ENCODE assay signal across 20 cellular contexts in the genomic region with DNA sequence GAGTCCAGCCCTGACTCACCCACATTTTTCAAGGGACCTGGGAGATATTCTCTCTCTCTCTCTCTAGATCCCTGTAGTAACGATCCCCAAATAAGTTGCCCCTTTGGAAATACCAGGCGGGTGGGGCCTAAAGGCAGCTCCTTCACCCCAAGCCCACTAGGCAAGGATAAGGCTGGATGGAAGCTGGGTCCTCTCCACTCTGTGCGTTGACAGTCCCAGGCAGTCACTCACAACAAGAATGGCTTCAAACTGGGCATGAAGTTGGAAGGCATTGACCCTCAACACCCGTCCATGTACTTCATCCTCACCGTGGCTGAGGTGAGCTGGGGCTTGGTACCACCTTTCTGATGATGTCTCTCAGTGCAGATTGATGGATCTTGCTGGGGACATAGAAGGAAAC. TPM values are rescaled to one million over a fixed set of nuclear protein-coding genes. Genes with fewer than 3 reads are reported as not detected.
DNase-seq lines count a peak whose midpoint lies in the region; ATAC-seq, FAIRE-seq and TF ChIP-seq lines count a peak whose summit lies in the region.
"Had no signal": no experiment of that assay in that cellular context is flagged by ENCODE, and none has a peak within 500 bp of the region (broad histone marks: within the 10 kb centered on the region; RNA-seq: fewer than 3 reads in every experiment).

No MANE protein-coding gene starts in this region.

- no peak overlapping the region for H3K27ac Mint-ChIP-seq in endodermal cell
- H3K27ac Mint-ChIP-seq: CD8-positive, alpha-beta memory T cell; GM23338 had no signal

- H3K79me2 ChIP-seq in osteoblast (ENCODE audit: insufficient read depth, low read length) = no peaks in the 10 kb centered on the region

- no peak overlapping the region for H3K4me3 ChIP-seq in RWPE2 (ENCODE audit: severe bottlenecking)
- no peak overlapping the region for H3K4me3 ChIP-seq in endodermal cell (ENCODE audit: low read length)
- no peak overlapping the region for H3K4me3 ChIP-seq in osteoblast (ENCODE audit: insufficient read depth, low read length)
- H3K4me3 ChIP-seq: GM23338 had no signal

- ATAC-seq in RWPE2 (ENCODE audit: low read depth) = no peak
- ATAC-seq: GM23338 had no signal

- no peaks in the 10 kb centered on the region for H3K4me1 ChIP-seq in RWPE2 (ENCODE audit: insufficient read depth, poor library complexity, severe bottlenecking)
- no peaks in the 10 kb centered on the region for H3K4me1 ChIP-seq in endodermal cell (ENCODE audit: control insufficient read depth, insufficient read depth, low read length)
- H3K4me1 ChIP-seq in osteoblast (ENCODE audit: insufficient read depth, low read length) = peaks cover 12% of the 10 kb centered on the region
- H3K4me1 ChIP-seq: BE2C had no signal

- H3K9me3 ChIP-seq in RWPE2 (ENCODE audit: severe bottlenecking) = peaks cover 1% of the 10 kb centered on the region
- H3K9me3 ChIP-seq in endodermal cell (ENCODE audit: control insufficient read depth, low read length) = no peaks in the 10 kb centered on the region
- no peaks in the 10 kb centered on the region for H3K9me3 ChIP-seq in osteoblast (ENCODE audit: low read depth, low read length)
- H3K9me3 ChIP-seq: BE2C had no signal

- no peak overlapping the region for H3K9ac ChIP-seq in endodermal cell (ENCODE audit: extremely low read depth, low read length, poor library complexity, severe bottlenecking)

- H2AFZ ChIP-seq in osteoblast (ENCODE audit: low read length) = no peak overlapping the region
- H2AFZ ChIP-seq: GM23338 had no signal

- DNase-seq in HTR-8/SVneo (ENCODE audit: insufficient read length, low spot score) (no peak), RWPE2 (ENCODE audit: low spot score) (peak; percentile 60), endodermal cell (peak; percentile 5), osteoblast (ENCODE audit: insufficient read length, low spot score, missing footprints) (peak; percentile 56), NCI-H2107 treated with DMSO at 0.1 percent for 48 hours (lab: John Stamatoyannopoulos, UW; ENCODE audit: unreplicated experiment) (no peak), NCI-H1930 (lab: John Stamatoyannopoulos, UW) (no peak)
- DNase-seq in effector CD4-positive, alpha-beta T cell = no peak
- DNase-seq: ACHN; BE2C; C1 segment of cervical spinal cord; CD4-positive, CD25-positive, alpha-beta regulatory T cell; CD8-positive, alpha-beta memory T cell; HCEC 1CT had no signal

- peak; percentile 68 for FAIRE-seq in HTR-8/SVneo (lab: Jason Lieb, UNC)
- FAIRE-seq: A204.1, D721Med, G401.6, GM12891, GM18507, H54 had no signal

- WGBS in endodermal cell (ENCODE audit: insufficient coverage in 1 of 2, insufficient read length in 1 of 2), 2 experiments = 87 to 100% methylated on average over 1 to 5 of the region's 5 CpGs

- TF ChIP-seq CTCF in RWPE2 (IDR thresholded peaks at IDR 0.05; ENCODE audit: poor library complexity, severe bottlenecking) (no peak), endodermal cell (conservative IDR thresholded peaks at IDR 0.05) (no peak), osteoblast (IDR thresholded peaks at IDR 0.05; ENCODE audit: extremely low read depth, low read depth, low read length) (no peak)

- H3K9me3 Mint-ChIP-seq in endodermal cell = no peaks in the 10 kb centered on the region
- H3K9me3 Mint-ChIP-seq: GM23338 had no signal

- H4K20me1 ChIP-seq in osteoblast (ENCODE audit: insufficient read depth, low read length) = no peaks in the 10 kb centered on the region

- no peaks in the 10 kb centered on the region for H3K27me3 Mint-ChIP-seq in endodermal cell (ENCODE audit: insufficient read depth)
- H3K27me3 Mint-ChIP-seq: CD4-positive, CD25-positive, alpha-beta regulatory T cell had no signal

- H3K4me3 Mint-ChIP-seq in endodermal cell = no peak overlapping the region
- H3K4me3 Mint-ChIP-seq: CD8-positive, alpha-beta memory T cell; GM23338 had no signal

- H3K36me3 Mint-ChIP-seq in endodermal cell (ENCODE audit: low read depth) = peaks cover 18% of the 10 kb centered on the region

- H3K36me3 ChIP-seq in RWPE2 (ENCODE audit: low read depth) (no peaks in the 10 kb centered on the region), endodermal cell (ENCODE audit: control insufficient read depth, insufficient read depth, low read length) (no peaks in the 10 kb centered on the region), osteoblast (ENCODE audit: insufficient read depth, low read length) (no peaks in the 10 kb centered on the region)
- H3K36me3 ChIP-seq: BE2C had no signal

- no peaks in the 10 kb centered on the region for H3K4me1 Mint-ChIP-seq in endodermal cell
- H3K4me1 Mint-ChIP-seq: GM23338 had no signal

- H3K4me2 ChIP-seq in osteoblast (ENCODE audit: insufficient read depth, low read length) = no peak overlapping the region
- H3K4me2 ChIP-seq: GM23338 had no signal

- H3K27me3 ChIP-seq in RWPE2 (ENCODE audit: insufficient read depth, poor library complexity, severe bottlenecking) (no peaks in the 10 kb centered on the region), endodermal cell (ENCODE audit: control insufficient read depth, insufficient read depth, low read length, poor library complexity, severe bottlenecking) (no peaks in the 10 kb centered on the region), osteoblast (ENCODE audit: insufficient read depth, low read length) (no peaks in the 10 kb centered on the region)
- H3K27me3 ChIP-seq: BE2C had no signal

- H3K27ac ChIP-seq in RWPE2 (ENCODE audit: poor library complexity, severe bottlenecking) (no peak overlapping the region), endodermal cell (ENCODE audit: low read depth, low read length) (no peak overlapping the region), osteoblast (ENCODE audit: low read depth, low read length) (no peak overlapping the region)

RNA-seq across cellular contexts. Expression of a gene that starts 21.6 kb away (rescaled TPM):
- 10 to 100 TPM; 38.4 to 57.6 TPM for total RNA-seq in endodermal cell
- polyA plus RNA-seq in endodermal cell (2013, experiment 1 of 2) = 14.3 TPM
- 12.5 TPM for polyA plus RNA-seq in endodermal cell (2013, experiment 2 of 2)
- total RNA-seq in osteoblast = 5.6 and 9.8 TPM in 2 replicates

RNA-seq across cellular contexts. Expression of a gene that starts 29.8 kb away (rescaled TPM):
- 1 to 10 TPM; 1.6 to 5.3 TPM for total RNA-seq in endodermal cell
- 1.9 TPM for polyA plus RNA-seq in endodermal cell (2013, experiment 1 of 2)
- polyA plus RNA-seq in endodermal cell (2013, experiment 2 of 2) = 2.3 TPM
- under 0.01 and 0.29 TPM in 2 replicates for total RNA-seq in osteoblast
- polyA plus RNA-seq: CD4-positive, CD25-positive, alpha-beta regulatory T cell; CD8-positive, alpha-beta memory T cell; GM23338 had no signal

Comparison
In these comparisons a context has a peak if more than half of its experiments do, and no peak if none do; other contexts are left out.
1. DNase-seq: peak in RWPE2 (single experiment), endodermal cell (single experiment) and osteoblast (single experiment); none in HTR-8/SVneo (single experiment), effector CD4-positive, alpha-beta T cell (single experiment), NCI-H2107 treated with DMSO at 0.1 percent for 48 hours (single experiment) and NCI-H1930 (0 of 2).